In genomic region chr4:152729466-152729865, GRCh38 we compare ENCODE assay signal across 1 cellular context.
TF ChIP-seq lines count a peak whose summit lies in the region.

No MANE protein-coding gene starts in this region.

TF ChIP-seq in GM23338, 12 proteins besides CTCF, POLR2A, EP300 and RAD21 (continued from another document):
- TF ChIP-seq ZNF462 (CRISPR knock-in tag; IDR thresholded peaks at IDR 0.05) (no peak), REST (IDR thresholded peaks at IDR 0.05; ENCODE audit: unreplicated experiment) (no peak), CREB1 (CRISPR knock-in tag; IDR thresholded peaks at IDR 0.05; ENCODE audit: low read depth) (no peak), EZH2phosphoT487 (IDR thresholded peaks at IDR 0.05; ENCODE audit: unreplicated experiment) (no peak)
